Comparison of ENCODE assay signal across 1 cellular context in the genomic region with DNA sequence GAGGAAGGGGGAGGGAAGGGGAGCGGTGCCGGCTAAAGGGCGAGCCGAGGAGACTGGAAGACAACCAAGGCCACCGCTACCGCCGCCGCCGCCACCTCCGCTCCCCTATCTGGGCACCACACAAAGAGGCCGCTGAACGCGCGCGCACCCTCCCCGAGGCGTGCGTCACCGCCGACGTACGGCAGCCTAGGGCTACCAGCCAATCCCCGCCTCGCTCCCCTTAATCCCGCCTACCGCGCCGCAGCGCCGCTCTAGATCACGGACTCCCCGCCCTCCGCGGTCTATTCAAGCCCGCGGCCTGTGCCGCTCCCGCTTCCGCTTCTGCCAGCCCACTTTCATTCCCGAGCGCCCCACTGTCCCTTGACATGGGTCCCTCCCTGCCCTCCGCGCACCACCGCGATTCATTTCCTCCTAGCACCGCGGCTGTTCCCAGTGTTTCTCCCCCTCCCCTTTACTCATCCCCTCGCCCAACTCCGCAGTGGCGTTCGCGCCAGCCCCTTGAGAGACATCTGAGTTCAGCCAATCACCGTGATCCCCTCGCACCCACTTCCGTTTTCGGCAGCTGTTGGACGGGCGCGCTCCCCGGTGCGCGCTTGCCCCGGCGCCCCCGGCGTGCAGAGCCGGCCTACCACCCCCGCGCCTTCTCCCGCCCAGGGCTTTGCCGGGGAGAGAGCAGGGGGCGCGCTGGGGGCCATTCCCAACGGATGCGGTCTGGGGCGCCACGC.
TF ChIP-seq lines count a peak whose summit lies in the region.

A gene (minus strand): TSS at position 128 of the 725 bp plus-strand sequence. CDS start 297 bp downstream, outside the sequence.

TF ChIP-seq in SK-N-SH, 30 proteins besides CTCF, POLR2A, EP300 and RAD21 (continued from another document):
- TF ChIP-seq, protein P1, sequence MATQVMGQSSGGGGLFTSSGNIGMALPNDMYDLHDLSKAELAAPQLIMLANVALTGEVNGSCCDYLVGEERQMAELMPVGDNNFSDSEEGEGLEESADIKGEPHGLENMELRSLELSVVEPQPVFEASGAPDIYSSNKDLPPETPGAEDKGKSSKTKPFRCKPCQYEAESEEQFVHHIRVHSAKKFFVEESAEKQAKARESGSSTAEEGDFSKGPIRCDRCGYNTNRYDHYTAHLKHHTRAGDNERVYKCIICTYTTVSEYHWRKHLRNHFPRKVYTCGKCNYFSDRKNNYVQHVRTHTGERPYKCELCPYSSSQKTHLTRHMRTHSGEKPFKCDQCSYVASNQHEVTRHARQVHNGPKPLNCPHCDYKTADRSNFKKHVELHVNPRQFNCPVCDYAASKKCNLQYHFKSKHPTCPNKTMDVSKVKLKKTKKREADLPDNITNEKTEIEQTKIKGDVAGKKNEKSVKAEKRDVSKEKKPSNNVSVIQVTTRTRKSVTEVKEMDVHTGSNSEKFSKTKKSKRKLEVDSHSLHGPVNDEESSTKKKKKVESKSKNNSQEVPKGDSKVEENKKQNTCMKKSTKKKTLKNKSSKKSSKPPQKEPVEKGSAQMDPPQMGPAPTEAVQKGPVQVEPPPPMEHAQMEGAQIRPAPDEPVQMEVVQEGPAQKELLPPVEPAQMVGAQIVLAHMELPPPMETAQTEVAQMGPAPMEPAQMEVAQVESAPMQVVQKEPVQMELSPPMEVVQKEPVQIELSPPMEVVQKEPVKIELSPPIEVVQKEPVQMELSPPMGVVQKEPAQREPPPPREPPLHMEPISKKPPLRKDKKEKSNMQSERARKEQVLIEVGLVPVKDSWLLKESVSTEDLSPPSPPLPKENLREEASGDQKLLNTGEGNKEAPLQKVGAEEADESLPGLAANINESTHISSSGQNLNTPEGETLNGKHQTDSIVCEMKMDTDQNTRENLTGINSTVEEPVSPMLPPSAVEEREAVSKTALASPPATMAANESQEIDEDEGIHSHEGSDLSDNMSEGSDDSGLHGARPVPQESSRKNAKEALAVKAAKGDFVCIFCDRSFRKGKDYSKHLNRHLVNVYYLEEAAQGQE (IDR thresholded peaks at IDR 0.05; ENCODE audit: low read depth, low read length), result peak; percentile 74
- TF ChIP-seq GABPA (IDR thresholded peaks at IDR 0.05; ENCODE audit: low read depth) (peak; percentile 82), NFIC (IDR thresholded peaks at IDR 0.05; ENCODE audit: borderline replicate concordance) (peak; percentile 17), SMC3 (IDR thresholded peaks at IDR 0.05; ENCODE audit: low read depth, low read length) (no peak), NRF1 (IDR thresholded peaks at IDR 0.05; ENCODE audit: low read depth, low read length) (peak; percentile 74)
- TF ChIP-seq, protein P2, sequence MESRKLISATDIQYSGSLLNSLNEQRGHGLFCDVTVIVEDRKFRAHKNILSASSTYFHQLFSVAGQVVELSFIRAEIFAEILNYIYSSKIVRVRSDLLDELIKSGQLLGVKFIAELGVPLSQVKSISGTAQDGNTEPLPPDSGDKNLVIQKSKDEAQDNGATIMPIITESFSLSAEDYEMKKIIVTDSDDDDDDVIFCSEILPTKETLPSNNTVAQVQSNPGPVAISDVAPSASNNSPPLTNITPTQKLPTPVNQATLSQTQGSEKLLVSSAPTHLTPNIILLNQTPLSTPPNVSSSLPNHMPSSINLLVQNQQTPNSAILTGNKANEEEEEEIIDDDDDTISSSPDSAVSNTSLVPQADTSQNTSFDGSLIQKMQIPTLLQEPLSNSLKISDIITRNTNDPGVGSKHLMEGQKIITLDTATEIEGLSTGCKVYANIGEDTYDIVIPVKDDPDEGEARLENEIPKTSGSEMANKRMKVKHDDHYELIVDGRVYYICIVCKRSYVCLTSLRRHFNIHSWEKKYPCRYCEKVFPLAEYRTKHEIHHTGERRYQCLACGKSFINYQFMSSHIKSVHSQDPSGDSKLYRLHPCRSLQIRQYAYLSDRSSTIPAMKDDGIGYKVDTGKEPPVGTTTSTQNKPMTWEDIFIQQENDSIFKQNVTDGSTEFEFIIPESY (IDR thresholded peaks at IDR 0.05; ENCODE audit: borderline replicate concordance, low read depth), result peak; percentile 94
